30 cellular contexts compared by ENCODE assay signal in the genomic region with DNA sequence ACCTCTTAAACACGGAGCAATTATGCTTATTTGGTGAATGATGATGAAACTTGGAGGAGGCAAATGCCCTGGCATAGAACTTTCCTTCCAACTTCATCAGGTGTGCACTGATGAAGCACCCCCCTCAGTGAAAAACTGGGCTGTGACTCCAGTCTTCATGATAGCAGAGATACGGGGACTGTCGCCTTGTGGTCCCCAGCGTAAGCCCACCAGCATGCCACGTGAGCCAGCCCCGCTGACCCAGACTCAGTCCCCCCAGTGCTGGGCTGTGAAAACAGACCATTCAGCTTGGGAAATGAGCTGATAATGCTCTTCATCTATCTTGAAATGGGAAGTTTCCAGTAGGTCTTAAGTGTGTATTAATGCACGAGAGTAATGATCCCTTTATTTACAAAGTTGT.
DNase-seq lines count a peak whose midpoint lies in the region; TF ChIP-seq lines count a peak whose summit lies in the region.
"Had no signal": no experiment of that assay in that cellular context is flagged by ENCODE, and none has a peak within 500 bp of the region (broad histone marks: within the 10 kb centered on the region; RNA-seq: fewer than 3 reads in every experiment).

No MANE protein-coding gene starts in this region.

- no peaks in the 10 kb centered on the region for H3K27me3 ChIP-seq in PC-9 (ENCODE audit: insufficient read depth, low read depth)
- H3K27me3 ChIP-seq: BLaER1; BLaER1 treated with 17β-estradiol and CSF1 and Interleukin-3, amounts not matched to agents 10 nM and 100 nM had no signal

- no peaks in the 10 kb centered on the region for H3K9me2 ChIP-seq in PC-9 (ENCODE audit: insufficient read depth)

- H3K4me1 Mint-ChIP-seq in osteocyte (ENCODE audit: unreplicated experiment): no peaks in the 10 kb centered on the region
- H3K4me1 Mint-ChIP-seq: CD14-positive monocyte; CD4-positive, alpha-beta memory T cell; CD4-positive, CD25-positive, alpha-beta regulatory T cell; CD8-positive, alpha-beta memory T cell had no signal

- intact Hi-C loops in PC-9 (cut with micrococcal nuclease; ENCODE audit: unreplicated experiment): no loop called here

- H3K36me3 ChIP-seq in PC-9 (ENCODE audit: low read depth): no peaks in the 10 kb centered on the region
- H3K36me3 ChIP-seq: BE2C; BLaER1; BLaER1 treated with 17β-estradiol and CSF1 and Interleukin-3, amounts not matched to agents 10 nM and 100 nM had no signal

- H3K9me3 Mint-ChIP-seq in osteocyte (ENCODE audit: unreplicated experiment): no peaks in the 10 kb centered on the region
- H3K9me3 Mint-ChIP-seq: CD14-positive monocyte; CD4-positive, alpha-beta memory T cell; CD4-positive, alpha-beta T cell; CD4-positive, CD25-positive, alpha-beta regulatory T cell; CD8-positive, alpha-beta memory T cell; CD8-positive, alpha-beta T cell had no signal

- DNase-seq in coronary artery (ENCODE audit: low spot score): peak; percentile 21
- peak; percentile 53 for DNase-seq in osteocyte (ENCODE audit: extremely low spot score, unreplicated experiment)
- DNase-seq in NCI-H2171 (lab: John Stamatoyannopoulos, UW): no peak
- no peak for DNase-seq in PC-9
- DNase-seq: 8988T; ACHN; AML-193; BE2C; C1 segment of cervical spinal cord; Caco-2; Calu3; CD4-positive, alpha-beta memory T cell; CD4-positive, alpha-beta T cell; CD4-positive, CD25-positive, alpha-beta regulatory T cell; CD8-positive, alpha-beta memory T cell; CD8-positive, alpha-beta T cell; COR-L47; DMS 273 treated with DMSO at 0.1 percent for 48 hours; DMS153; DMS53; DMS79; DND-41; EL had no signal

- no peak overlapping the region for H3K27ac Mint-ChIP-seq in osteocyte (ENCODE audit: unreplicated experiment)
- H3K27ac Mint-ChIP-seq: B cell; CD4-positive, alpha-beta memory T cell; CD4-positive, alpha-beta T cell; CD4-positive, CD25-positive, alpha-beta regulatory T cell; CD8-positive, alpha-beta memory T cell; CD8-positive, alpha-beta T cell had no signal

- no peaks in the 10 kb centered on the region for H3K79me2 ChIP-seq in PC-9 (ENCODE audit: low read depth)

- no TSS peak for BruUV-seq in PC-9 (replicated peaks; lab: Mats Ljungman, UMichigan)

- H4K20me1 ChIP-seq in PC-9 (ENCODE audit: insufficient read depth): no peaks in the 10 kb centered on the region
- H4K20me1 ChIP-seq: BLaER1; BLaER1 treated with 17β-estradiol and CSF1 and Interleukin-3, amounts not matched to agents 10 nM and 100 nM had no signal

- H3K27ac ChIP-seq in coronary artery (no peak overlapping the region), PC-9 (no peak overlapping the region)
- H3K27ac ChIP-seq: 22Rv1; A549; BLaER1; BLaER1 treated with 17β-estradiol and CSF1 and Interleukin-3, amounts not matched to agents 10 nM and 100 nM; C4-2B had no signal

- CTCF ChIA-PET in PC-9 (lab: Charles Lee): no interaction called here

- no peaks in the 10 kb centered on the region for H3K36me3 Mint-ChIP-seq in osteocyte (ENCODE audit: unreplicated experiment)
- H3K36me3 Mint-ChIP-seq: CD14-positive monocyte; CD4-positive, alpha-beta memory T cell; CD4-positive, CD25-positive, alpha-beta regulatory T cell; CD8-positive, alpha-beta memory T cell; CD8-positive, alpha-beta T cell had no signal

- H3K4me1 ChIP-seq in PC-9 (replicated peaks; ENCODE audit: insufficient read depth): no peaks in the 10 kb centered on the region
- H3K4me1 ChIP-seq: A549; BE2C; BLaER1; BLaER1 treated with 17β-estradiol and CSF1 and Interleukin-3, amounts not matched to agents 10 nM and 100 nM; Caco-2 had no signal

- no peak overlapping the region for H3K4me3 Mint-ChIP-seq in osteocyte (ENCODE audit: unreplicated experiment)
- H3K4me3 Mint-ChIP-seq: B cell; CD14-positive monocyte; CD4-positive, alpha-beta memory T cell; CD4-positive, alpha-beta T cell; CD4-positive, CD25-positive, alpha-beta regulatory T cell; CD8-positive, alpha-beta memory T cell; CD8-positive, alpha-beta T cell had no signal

- H3K4me3 ChIP-seq in coronary artery (no peak overlapping the region), PC-9 (no peak overlapping the region)
- H3K4me3 ChIP-seq: A549; BLaER1; BLaER1 treated with 17β-estradiol and CSF1 and Interleukin-3, amounts not matched to agents 10 nM and 100 nM had no signal

- POLR2A ChIA-PET in PC-9 (lab: Charles Lee; ENCODE audit: unreplicated experiment): no interaction called here

- H3F3A ChIP-seq in PC-9 (ENCODE audit: insufficient read depth, low read depth): no peaks in the 10 kb centered on the region

- no peak overlapping the region for H3K4me2 ChIP-seq in PC-9
- H3K4me2 ChIP-seq: A549; BLaER1; BLaER1 treated with 17β-estradiol and CSF1 and Interleukin-3, amounts not matched to agents 10 nM and 100 nM had no signal

- no peak overlapping the region for H2AFZ ChIP-seq in PC-9

- H3K27me3 Mint-ChIP-seq in osteocyte (ENCODE audit: unreplicated experiment): no peaks in the 10 kb centered on the region

- TF ChIP-seq CTCF in coronary artery (IDR thresholded peaks at IDR 0.05): no peak
- no peak for TF ChIP-seq CTCF in osteocyte (IDR thresholded peaks at IDR 0.05)
- no peak for TF ChIP-seq CTCF in PC-9 (conservative IDR thresholded peaks at IDR 0.05)

- H3K9me3 ChIP-seq in PC-9 (ENCODE audit: insufficient read depth, low read depth): no peaks in the 10 kb centered on the region
- H3K9me3 ChIP-seq: A549; BE2C; BLaER1; BLaER1 treated with 17β-estradiol and CSF1 and Interleukin-3, amounts not matched to agents 10 nM and 100 nM; Caco-2 had no signal

Comparison
In these comparisons a context has a peak if more than half of its experiments do, and no peak if none do; other contexts are left out.
1. DNase-seq: peak in coronary artery (single experiment) and osteocyte (single experiment); none in NCI-H2171 (single experiment) and PC-9 (0 of 2).